ENCODE assay signal across 1 cellular context in genomic region chr17:16941643-16942042, GRCh38.
TF ChIP-seq lines count a peak whose summit lies in the region.

No MANE protein-coding gene starts in this region.

TF ChIP-seq in HEK293T, 16 proteins besides CTCF, POLR2A, EP300 and RAD21 (continued from another document):
- TF ChIP-seq NFRKB (IDR thresholded peaks at IDR 0.05): no peak
- TF ChIP-seq HDGF (IDR thresholded peaks at IDR 0.05; ENCODE audit: borderline replicate concordance): no peak
- TF ChIP-seq L3MBTL2 (conservative IDR thresholded peaks at IDR 0.05): no peak
- TF ChIP-seq ZNF384 (IDR thresholded peaks at IDR 0.05): no peak
- no peak for TF ChIP-seq TARDBP (IDR thresholded peaks at IDR 0.05)
- TF ChIP-seq SP1 (IDR thresholded peaks at IDR 0.05): no peak
- no peak for TF ChIP-seq FOXA1 (IDR thresholded peaks at IDR 0.05)
TF ChIP-seq in HEK293T: peak in this region for 0.
